ENCODE assay signal across 26 cellular contexts in genomic region chr5:30384171-30384570, GRCh38.
"Had no signal": no experiment of that assay in that cellular context is flagged by ENCODE, and none has a peak within 500 bp of the region (broad histone marks: within the 10 kb centered on the region; RNA-seq: fewer than 3 reads in every experiment).

No MANE protein-coding gene starts in this region.

- H3K9me3 Mint-ChIP-seq: dendritic cell treated with granulocyte-macrophage colony-stimulating factor and Interleukin-4, amounts not matched to agents 40 ng/mL and 50 ng/mL, for 4 days; endodermal cell had no signal

- ATAC-seq: effector memory CD8-positive, alpha-beta T cell; esophagus mucosa; gastrocnemius medialis; heart right ventricle; left cardiac atrium; left lung; left ventricle myocardium superior; lower lobe of right lung had no signal

- DNase-seq: colonic mucosa; cortex of kidney; effector CD8-positive, alpha-beta T cell; effector memory CD8-positive, alpha-beta T cell; endodermal cell; erythroblast; esophagus squamous epithelium; foreskin fibroblast; foreskin melanocyte; gastrocnemius medialis; glutamatergic neuron; head of caudate nucleus; heart right ventricle; hippocampal formation; left cardiac atrium; left lung; left ventricle myocardium superior; lower lobe of right lung; mesendoderm; midbrain had no signal

- H3K27me3 ChIP-seq: colonic mucosa, esophagus squamous epithelium, gastrocnemius medialis, heart right ventricle, left lung had no signal

- H3K27me3 Mint-ChIP-seq: dendritic cell treated with granulocyte-macrophage colony-stimulating factor and Interleukin-4, amounts not matched to agents 40 ng/mL and 50 ng/mL, for 4 days; effector memory CD8-positive, alpha-beta T cell had no signal

- H3K4me1 Mint-ChIP-seq: endodermal cell had no signal

- H3K36me3 ChIP-seq: colonic mucosa, esophagus squamous epithelium, gastrocnemius medialis, heart right ventricle, left lung, lower lobe of right lung had no signal

- H3K4me3 ChIP-seq: colonic mucosa, esophagus squamous epithelium, gastrocnemius medialis, heart right ventricle, left lung, lower lobe of right lung had no signal

- H3K27ac ChIP-seq: colonic mucosa, epithelial cell of prostate, esophagus squamous epithelium, gastrocnemius medialis, heart right ventricle, left lung, lower lobe of right lung had no signal

- H3K4me3 Mint-ChIP-seq: dendritic cell treated with granulocyte-macrophage colony-stimulating factor and Interleukin-4, amounts not matched to agents 40 ng/mL and 50 ng/mL, for 4 days; effector memory CD8-positive, alpha-beta T cell; endodermal cell had no signal

- FAIRE-seq: endometrium, islet of Langerhans, keratinocyte had no signal

- H3K27ac Mint-ChIP-seq: dendritic cell treated with granulocyte-macrophage colony-stimulating factor and Interleukin-4, amounts not matched to agents 40 ng/mL and 50 ng/mL, for 4 days; effector memory CD8-positive, alpha-beta T cell; endodermal cell had no signal

- H3K4me1 ChIP-seq: colonic mucosa, esophagus squamous epithelium, gastrocnemius medialis, heart right ventricle, left lung, lower lobe of right lung had no signal

- H3K9me3 ChIP-seq: colonic mucosa, esophagus squamous epithelium, gastrocnemius medialis, left lung, lower lobe of right lung had no signal
